ENCODE assay signal across 9 cellular contexts in the genomic region with DNA sequence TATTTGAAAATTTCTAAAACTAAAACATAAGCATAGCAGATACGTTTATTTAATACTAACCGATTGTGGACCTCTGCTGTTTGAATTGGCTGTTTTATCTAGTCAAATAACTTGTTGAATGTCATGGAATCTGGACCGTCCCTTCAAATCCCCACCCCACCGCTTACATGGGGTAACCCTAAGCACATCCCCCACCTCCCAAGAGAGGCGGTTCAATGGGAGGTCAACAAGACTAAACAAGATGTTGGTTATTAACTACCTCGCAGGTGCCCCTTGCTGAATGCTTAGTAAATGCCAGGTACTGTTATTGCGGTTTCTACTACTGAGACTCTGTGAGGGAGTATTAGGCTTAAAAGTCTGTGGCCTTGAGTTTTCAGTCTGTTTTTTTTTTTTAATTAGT. TPM values are rescaled to one million over a fixed set of nuclear protein-coding genes. Genes with fewer than 3 reads are reported as not detected.
DNase-seq lines count a peak whose midpoint lies in the region; ATAC-seq and TF ChIP-seq lines count a peak whose summit lies in the region.
"Had no signal": no experiment of that assay in that cellular context is flagged by ENCODE, and none has a peak within 500 bp of the region (broad histone marks: within the 10 kb centered on the region; RNA-seq: fewer than 3 reads in every experiment).

No MANE protein-coding gene starts in this region.

- no peaks in the 10 kb centered on the region for H3K36me3 ChIP-seq in CD8-positive, alpha-beta T cell (ENCODE audit: insufficient read depth, low read length)
- H3K36me3 ChIP-seq in endocrine pancreas (ENCODE audit: control insufficient read depth, insufficient read depth, low read length): no peaks in the 10 kb centered on the region
- no peaks in the 10 kb centered on the region for H3K36me3 ChIP-seq in neural cell (ENCODE audit: insufficient read depth, low read length)

- H3K27ac ChIP-seq in CD8-positive, alpha-beta T cell (ENCODE audit: low read depth, low read length): no peak overlapping the region
- no peak overlapping the region for H3K27ac ChIP-seq in neural cell (ENCODE audit: low read length)

- H3K4me2 ChIP-seq in neural cell (ENCODE audit: low read length): no peak overlapping the region

- no peaks in the 10 kb centered on the region for H3K9me3 Mint-ChIP-seq in CD8-positive, alpha-beta T cell

- H3F3A ChIP-seq in neural cell (ENCODE audit: insufficient read depth, low read length, poor library complexity, severe bottlenecking): no peaks in the 10 kb centered on the region

- no peaks in the 10 kb centered on the region for H3K27me3 Mint-ChIP-seq in CD8-positive, alpha-beta T cell (ENCODE audit: low read depth)

- peaks cover 68% of the 10 kb centered on the region for H3K79me2 ChIP-seq in neural cell (replicated peaks; ENCODE audit: insufficient read depth, low read length)

- TF ChIP-seq CTCF in CD8-positive, alpha-beta T cell (IDR thresholded peaks at IDR 0.05): no peak
- no peak for TF ChIP-seq CTCF in LNCaP clone FGC (IDR thresholded peaks at IDR 0.05; ENCODE audit: control insufficient read depth, extremely low read depth, insufficient read depth)
- TF ChIP-seq CTCF in neural cell (IDR thresholded peaks at IDR 0.05; ENCODE audit: poor library complexity, severe bottlenecking): no peak

- H3K27me3 ChIP-seq in CD8-positive, alpha-beta T cell (ENCODE audit: insufficient read depth, low read length): no peaks in the 10 kb centered on the region
- H3K27me3 ChIP-seq in endocrine pancreas (ENCODE audit: control insufficient read depth, insufficient read depth, low read length) (no peaks in the 10 kb centered on the region), neural cell (ENCODE audit: insufficient read depth, low read depth, low read length) (no peaks in the 10 kb centered on the region)

- ATAC-seq in CD8-positive, alpha-beta T cell: no peak
- no peak for ATAC-seq in HG02870 (IDR thresholded peaks at IDR 0.05; ENCODE audit: unreplicated experiment)

- no peak for TF ChIP-seq RAD21 in neural cell (conservative IDR thresholded peaks at IDR 0.05)

- H3K4me3 Mint-ChIP-seq in CD8-positive, alpha-beta T cell: peak overlapping the region; percentile 6

- CTCF ChIA-PET in CD8-positive, alpha-beta T cell (lab: Charles Lee): interaction anchor here (0.7 to 1.3 kb wide), 4 partner anchors 14 to 467 kb away, joined by 3 to 5 read pairs (median 4); no protein-coding TSS in a partner anchor

- TF ChIP-seq EP300 in neural cell (conservative IDR thresholded peaks at IDR 0.05; ENCODE audit: poor library complexity, severe bottlenecking): no peak

- no peaks in the 10 kb centered on the region for H4K20me1 ChIP-seq in neural cell (ENCODE audit: insufficient read depth)

- peaks cover 49% of the 10 kb centered on the region for H3K4me1 Mint-ChIP-seq in CD8-positive, alpha-beta T cell (ENCODE audit: low read depth)

- peaks cover 24% of the 10 kb centered on the region for H3K36me3 Mint-ChIP-seq in CD8-positive, alpha-beta T cell

- POLR2A ChIA-PET in CD8-positive, alpha-beta T cell (lab: Charles Lee): no interaction called here

- H3K4me1 ChIP-seq in CD8-positive, alpha-beta T cell (ENCODE audit: insufficient read depth, low read length): peaks cover 31% of the 10 kb centered on the region
- no peaks in the 10 kb centered on the region for H3K4me1 ChIP-seq in endocrine pancreas (ENCODE audit: control insufficient read depth, insufficient read depth, low read length)

- H3K9me2 ChIP-seq in neural cell (ENCODE audit: insufficient read depth, low read length): no peaks in the 10 kb centered on the region

- H3K9ac ChIP-seq in endocrine pancreas (ENCODE audit: control insufficient read depth, insufficient read depth, low read length): no peak overlapping the region
- no peak overlapping the region for H3K9ac ChIP-seq in neural cell (ENCODE audit: low read length)

- DNase-seq in CD8-positive, alpha-beta T cell: no peak
- DNase-seq in LNCaP clone FGC (ENCODE audit: low read depth) (no peak), DMS79 (lab: John Stamatoyannopoulos, UW) (no peak), NCI-H1436 treated with DMSO at 0.1 percent for 48 hours (lab: John Stamatoyannopoulos, UW) (no peak)
- no peak for DNase-seq in stimulated activated CD4-positive, alpha-beta T cell treated with anti-CD3 and anti-CD28 coated beads, Interleukin-4, amount 100 ng/mL, for 24 hours
- DNase-seq: NCI-H345 had no signal

- H2AFZ ChIP-seq in neural cell (ENCODE audit: low read depth, low read length): no peak overlapping the region

- intact Hi-C loops in CD8-positive, alpha-beta T cell (cut with DNase I, micrococcal nuclease): no loop called here

- H3K4me3 ChIP-seq in CD8-positive, alpha-beta T cell (ENCODE audit: low read depth, low read length): no peak overlapping the region
- H3K4me3 ChIP-seq in LNCaP clone FGC (ENCODE audit: low read depth, low read length): peak overlapping the region; percentile 3; the same call in 1 of the 2 replicates
- H3K4me3 ChIP-seq in endocrine pancreas (ENCODE audit: control insufficient read depth, insufficient read depth, low read length): peak overlapping the region; percentile 31
- H3K4me3 ChIP-seq in neural cell (ENCODE audit: low read length): peak overlapping the region; percentile 36

- no peak overlapping the region for H3K27ac Mint-ChIP-seq in CD8-positive, alpha-beta T cell

- no peaks in the 10 kb centered on the region for H3K9me3 ChIP-seq in CD8-positive, alpha-beta T cell (ENCODE audit: low read length)
- H3K9me3 ChIP-seq in endocrine pancreas (ENCODE audit: control insufficient read depth, low read length): no peaks in the 10 kb centered on the region
- no peaks in the 10 kb centered on the region for H3K9me3 ChIP-seq in neural cell (ENCODE audit: low read length)

TF ChIP-seq in neural cell, 6 proteins besides CTCF, POLR2A, EP300 and RAD21:
- TF ChIP-seq TAF1 (IDR thresholded peaks at IDR 0.05; ENCODE audit: low read depth): no peak
- no peak for TF ChIP-seq EZH2 (IDR thresholded peaks at IDR 0.05; ENCODE audit: borderline replicate concordance, insufficient read depth, low read length, poor library complexity, severe bottlenecking)
- TF ChIP-seq MXI1 (conservative IDR thresholded peaks at IDR 0.05; ENCODE audit: poor library complexity, severe bottlenecking): no peak

RNA-seq across cellular contexts. Expression of a gene that starts 2.5 kb away (rescaled TPM):
- 10 to 100 TPM; 70.3 to 74.8 TPM for total RNA-seq in CD8-positive, alpha-beta T cell
- polyA plus RNA-seq in neural cell: 48.8 and 53.8 TPM in 2 replicates
- 32.6 and 43.4 TPM in 2 replicates for polyA minus RNA-seq in neural cell

RNA-seq across cellular contexts. Expression of a gene that starts 28.1 kb away (rescaled TPM):
- 1 to 10 TPM; 7.1 to 7.7 TPM for total RNA-seq in CD8-positive, alpha-beta T cell
- polyA plus RNA-seq in neural cell: 48.1 and 54.2 TPM in 2 replicates
- polyA minus RNA-seq in neural cell: 55.8 and 57.0 TPM in 2 replicates
